In the genomic region with DNA sequence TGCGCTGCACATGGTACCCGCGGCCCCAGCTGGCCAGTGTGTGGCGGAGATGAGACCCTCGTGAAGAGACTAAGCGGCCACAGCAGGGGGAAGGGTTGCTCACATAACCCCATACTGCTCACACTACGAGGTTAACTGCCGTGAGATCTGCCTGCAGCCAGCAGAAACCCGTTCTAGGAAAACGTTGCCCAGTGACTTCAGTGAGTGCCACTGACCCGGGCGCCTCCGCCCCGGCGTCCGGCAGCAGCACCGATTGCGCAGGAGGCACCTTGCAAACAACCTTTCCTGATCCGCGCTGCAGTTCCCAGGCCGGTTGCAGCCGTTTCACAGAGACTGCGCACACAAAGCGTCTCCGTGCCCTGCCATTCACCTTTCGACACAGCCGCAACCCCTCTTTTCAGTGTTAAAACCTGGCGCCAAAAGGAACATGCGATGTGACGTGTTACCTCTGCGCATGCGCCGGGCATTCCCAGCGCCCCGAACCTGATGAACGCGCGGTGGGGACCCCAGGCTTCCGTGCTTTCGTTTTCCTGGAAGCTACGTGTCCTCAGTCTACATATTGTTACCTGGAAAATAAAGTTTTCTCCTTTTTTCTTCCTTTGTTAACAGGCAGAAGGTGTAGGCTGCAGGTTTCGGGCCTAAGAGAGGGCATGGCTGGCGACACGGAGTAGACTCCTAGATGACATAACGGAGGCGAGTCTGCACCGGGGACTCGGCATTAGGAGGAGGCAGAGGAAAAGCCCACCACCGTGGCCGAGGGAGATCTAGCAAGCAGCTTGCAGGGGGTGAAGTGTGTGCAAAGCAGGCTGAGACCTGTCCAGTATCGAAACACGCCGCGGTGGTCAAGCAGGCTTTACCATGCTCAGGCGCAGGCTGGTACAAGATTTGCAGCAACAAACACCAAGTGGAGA, we compare ENCODE assay signal across 8 cellular contexts.
DNase-seq lines count a peak whose midpoint lies in the region; ATAC-seq and TF ChIP-seq lines count a peak whose summit lies in the region.

No MANE protein-coding gene starts in this region.

- H3K4me1 Mint-ChIP-seq in nephron, result peaks cover 30% of the 10 kb centered on the region
- H3K4me1 Mint-ChIP-seq in stimulated activated naive CD8-positive, alpha-beta T cell treated with anti-CD3 and anti-CD28 coated beads, Interleukin-15, Interleukin-2, amounts not matched to agents 100 ng/mL and 50 ng/mL, for 24 hours (ENCODE audit: low read depth), result peaks cover 32% of the 10 kb centered on the region

- peak in 12 of 14 donors; percentile 23 to 80 (median 54) for DNase-seq in C1 segment of cervical spinal cord (lab: John Stamatoyannopoulos, UW)
- peak; percentile 36 for DNase-seq in HK-2 (ENCODE audit: unreplicated experiment)
- DNase-seq in OCI-M2 (lab: John Stamatoyannopoulos, UW; ENCODE audit: unreplicated experiment), result peak; percentile 98
- DNase-seq in activated T-cell treated with anti-CD3 and anti-CD28 coated beads, Interleukin-2, amount 50 U/mL, for 48 hours, result peak; percentile 89 to 90
- peak; percentile 58 for DNase-seq in fibroblast of mammary gland (ENCODE audit: low read depth)

- no peaks in the 10 kb centered on the region for H3K9me3 Mint-ChIP-seq in nephron
- H3K9me3 Mint-ChIP-seq in stimulated activated naive CD8-positive, alpha-beta T cell treated with anti-CD3 and anti-CD28 coated beads, Interleukin-15, Interleukin-2, amounts not matched to agents 100 ng/mL and 50 ng/mL, for 24 hours, result no peaks in the 10 kb centered on the region

- TF ChIP-seq CTCF in fibroblast of mammary gland (conservative IDR thresholded peaks at IDR 0.05; ENCODE audit: control insufficient read depth, insufficient read depth, low read depth, low read length) (no peak), nephron (IDR thresholded peaks at IDR 0.05; ENCODE audit: unreplicated experiment in 3 of 3) (no peak)

- peak overlapping the region; percentile 89 to 92 (median 91) for H3K27ac Mint-ChIP-seq in nephron
- H3K27ac Mint-ChIP-seq in stimulated activated naive CD8-positive, alpha-beta T cell treated with anti-CD3 and anti-CD28 coated beads, Interleukin-15, Interleukin-2, amounts not matched to agents 100 ng/mL and 50 ng/mL, for 24 hours, result peak overlapping the region; percentile 92

- peak overlapping the region; percentile 60 for H3K4me3 ChIP-seq in fibroblast of mammary gland (ENCODE audit: control insufficient read depth, low read depth, low read length)

- peak overlapping the region; percentile 82 to 88 (median 85) for H3K4me3 Mint-ChIP-seq in nephron
- peak overlapping the region; percentile 84 for H3K4me3 Mint-ChIP-seq in stimulated activated naive CD8-positive, alpha-beta T cell treated with anti-CD3 and anti-CD28 coated beads, Interleukin-15, Interleukin-2, amounts not matched to agents 100 ng/mL and 50 ng/mL, for 24 hours

- ATAC-seq in GM19397 (IDR thresholded peaks at IDR 0.05; ENCODE audit: unreplicated experiment), result peak; percentile 59

- H3K27me3 Mint-ChIP-seq in nephron (ENCODE audit: low read depth), result no peaks in the 10 kb centered on the region
- H3K27me3 Mint-ChIP-seq in stimulated activated naive CD8-positive, alpha-beta T cell treated with anti-CD3 and anti-CD28 coated beads, Interleukin-15, Interleukin-2, amounts not matched to agents 100 ng/mL and 50 ng/mL, for 24 hours, result no peaks in the 10 kb centered on the region

- H3K36me3 Mint-ChIP-seq in nephron (ENCODE audit: low read depth), result peaks cover 4% of the 10 kb centered on the region
- peaks cover 21% of the 10 kb centered on the region for H3K36me3 Mint-ChIP-seq in stimulated activated naive CD8-positive, alpha-beta T cell treated with anti-CD3 and anti-CD28 coated beads, Interleukin-15, Interleukin-2, amounts not matched to agents 100 ng/mL and 50 ng/mL, for 24 hours (ENCODE audit: low read depth)

Comparison
In these comparisons a context has a peak if more than half of its experiments do, and no peak if none do; other contexts are left out.
1. Peak in every context shown above with its lines: DNase-seq, ATAC-seq and H3K4me3 ChIP-seq.
2. DNase-seq: peak in every context shown above with its lines; median percentile 98 in OCI-M2; 90 in activated T-cell treated with anti-CD3 and anti-CD28 coated beads, Interleukin-2, amount 50 U/mL, for 48 hours; 58 in fibroblast of mammary gland; 54 in C1 segment of cervical spinal cord; 36 in HK-2.